In the genomic region with DNA sequence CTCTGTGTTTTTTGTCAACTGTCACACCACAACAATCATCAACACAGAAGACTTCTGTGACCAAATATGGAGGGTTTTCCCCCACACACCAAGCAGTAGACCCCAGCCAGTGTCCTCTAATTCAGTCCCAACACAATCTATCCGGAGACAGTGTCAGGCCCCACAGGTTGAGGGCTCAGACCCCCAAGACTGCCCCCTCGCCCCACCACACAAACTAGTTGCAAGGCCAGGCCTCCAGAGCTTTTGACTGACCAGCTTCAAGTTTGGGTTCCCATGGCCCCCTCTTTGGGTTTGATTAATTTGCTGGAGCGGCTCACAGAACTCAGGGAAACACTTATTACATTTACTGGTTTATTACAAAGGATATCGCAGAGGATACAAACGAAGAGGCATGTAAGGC, we compare ENCODE assay signal across 1 cellular context.
TF ChIP-seq lines count a peak whose summit lies in the region.

No MANE protein-coding gene starts in this region.

TF ChIP-seq in IMR-90, 13 proteins besides CTCF, POLR2A, EP300 and RAD21:
- TF ChIP-seq RFX5 (IDR thresholded peaks at IDR 0.05; ENCODE audit: low read depth, low read length): no peak
- TF ChIP-seq, protein P1, sequence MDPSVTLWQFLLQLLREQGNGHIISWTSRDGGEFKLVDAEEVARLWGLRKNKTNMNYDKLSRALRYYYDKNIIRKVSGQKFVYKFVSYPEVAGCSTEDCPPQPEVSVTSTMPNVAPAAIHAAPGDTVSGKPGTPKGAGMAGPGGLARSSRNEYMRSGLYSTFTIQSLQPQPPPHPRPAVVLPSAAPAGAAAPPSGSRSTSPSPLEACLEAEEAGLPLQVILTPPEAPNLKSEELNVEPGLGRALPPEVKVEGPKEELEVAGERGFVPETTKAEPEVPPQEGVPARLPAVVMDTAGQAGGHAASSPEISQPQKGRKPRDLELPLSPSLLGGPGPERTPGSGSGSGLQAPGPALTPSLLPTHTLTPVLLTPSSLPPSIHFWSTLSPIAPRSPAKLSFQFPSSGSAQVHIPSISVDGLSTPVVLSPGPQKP (IDR thresholded peaks at IDR 0.05; ENCODE audit: borderline replicate concordance, low read depth, low read length): no peak
